Comparison of ENCODE assay signal across 21 cellular contexts in the genomic region with DNA sequence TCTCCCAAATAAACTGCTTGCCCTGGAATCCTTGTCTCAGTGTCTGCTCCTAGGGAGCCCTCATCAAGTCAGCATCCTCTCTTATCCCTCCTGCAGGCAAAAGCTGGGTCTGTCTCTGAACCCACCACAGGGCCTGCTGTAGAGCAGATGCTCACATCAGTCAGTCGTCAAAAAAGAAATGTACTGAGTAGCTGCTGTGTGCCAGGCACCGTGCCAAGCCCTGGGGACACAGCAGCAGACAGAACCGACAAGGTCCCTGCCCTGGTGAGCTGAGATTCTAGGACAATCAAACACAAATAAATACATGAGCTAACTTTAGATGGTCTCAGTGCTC.
DNase-seq lines count a peak whose midpoint lies in the region; ATAC-seq and TF ChIP-seq lines count a peak whose summit lies in the region.
"Had no signal": no experiment of that assay in that cellular context is flagged by ENCODE, and none has a peak within 500 bp of the region (broad histone marks: within the 10 kb centered on the region; RNA-seq: fewer than 3 reads in every experiment).

No MANE protein-coding gene starts in this region.

- ATAC-seq in GM18873 (IDR thresholded peaks at IDR 0.05; ENCODE audit: low FRiP score, unreplicated experiment) (no peak), GM18858 (IDR thresholded peaks at IDR 0.05; ENCODE audit: unreplicated experiment) (no peak)
- ATAC-seq: stimulated activated naive CD8-positive, alpha-beta T cell treated with anti-CD3 and anti-CD28 coated beads, Interleukin-15, Interleukin-2, amounts not matched to agents 100 U/mL and 50 U/mL, for 24 hours had no signal

- TF ChIP-seq POLR2A in spleen (IDR thresholded peaks at IDR 0.05): no peak

- intact Hi-C loops in spleen (cut with DNase I; ENCODE audit: low total_unique reads): no loop called here

- H3K36me3 Mint-ChIP-seq in brain: no peaks in the 10 kb centered on the region
- H3K36me3 Mint-ChIP-seq: natural killer cell treated with Interleukin-12 subunit alpha and Interleukin-12 subunit beta and Interleukin-15 and Interleukin-18, amount 100 ng/mL, for 72 hours had no signal

- H3K27ac ChIP-seq in spleen: no peak overlapping the region
- H3K27ac ChIP-seq: BLaER1 had no signal

- no peak overlapping the region for H3K4me3 ChIP-seq in spleen
- H3K4me3 ChIP-seq: BLaER1, HAP-1, MG63 had no signal

- H3K4me1 ChIP-seq in spleen: no peaks in the 10 kb centered on the region
- H3K4me1 ChIP-seq: HAP-1 had no signal

- H3K27ac Mint-ChIP-seq in brain: peak overlapping the region in 4 of 5 experiments; percentile 17 to 63 (median 40)
- H3K27ac Mint-ChIP-seq: natural killer cell treated with Interleukin-12 subunit alpha and Interleukin-12 subunit beta and Interleukin-15 and Interleukin-18, amount 100 ng/mL, for 72 hours had no signal

- peaks cover 0 to 13% (median 7%) of the 10 kb centered on the region in 5 experiments for H3K9me3 Mint-ChIP-seq in brain
- H3K9me3 Mint-ChIP-seq: central memory CD8-positive, alpha-beta T cell; natural killer cell treated with Interleukin-12 subunit alpha and Interleukin-12 subunit beta and Interleukin-15 and Interleukin-18, amount 100 ng/mL, for 72 hours had no signal

- H3K9me3 ChIP-seq in spleen: peaks cover 0 to 7% (median 0%) of the 10 kb centered on the region in 8 donors
- H3K9me3 ChIP-seq: BLaER1, HAP-1, MG63 had no signal

- peaks cover 9% of the 10 kb centered on the region for H3K27me3 Mint-ChIP-seq in brain

- no peaks in the 10 kb centered on the region for H3K36me3 ChIP-seq in spleen
- H3K36me3 ChIP-seq: BLaER1, HAP-1, MG63 had no signal

- peaks cover 22% of the 10 kb centered on the region for H3K4me1 Mint-ChIP-seq in brain
- H3K4me1 Mint-ChIP-seq: central memory CD8-positive, alpha-beta T cell had no signal

- DNase-seq in NCI-H2029 (lab: John Stamatoyannopoulos, UW): peak; percentile 24
- DNase-seq in NCI-H2029 treated with DMSO at 0.1 percent for 48 hours (lab: John Stamatoyannopoulos, UW): no peak
- peak; percentile 78 for DNase-seq in NCI-H2171 treated with DMSO at 0.1 percent for 48 hours (lab: John Stamatoyannopoulos, UW)
- DNase-seq in spleen: peak; percentile 29
- DNase-seq in activated CD4-positive, alpha-beta T cell treated with anti-CD3 and anti-CD28 coated beads for 4 hours: no peak
- DNase-seq: activated gamma-delta T cell treated with Interleukin-2 at 50 U/mL for 16 hours; amniotic stem cell; GF-D8; mesenchymal stem cell; MG63; NCI-H526 treated with DMSO at 0.1 percent for 48 hours; stimulated activated CD4-positive, alpha-beta T cell treated with anti-CD3 and anti-CD28 coated beads, Interleukin-2, amount 100 ng/mL, for 24 hours; stimulated activated naive CD8-positive, alpha-beta T cell treated with anti-CD3 and anti-CD28 coated beads, Interleukin-15, Interleukin-2, amounts not matched to agents 100 U/mL and 50 U/mL, for 24 hours; SW 1271 had no signal

- peaks cover 0 to 22% (median 0%) of the 10 kb centered on the region in 7 donors for H3K27me3 ChIP-seq in spleen (replicated peaks in 1 of 7)
- H3K27me3 ChIP-seq: BLaER1, MG63 had no signal

- 63 to 84% (median 75%) methylated on average over 3 of the region's 3 CpGs for WGBS in spleen, 5 donors

- no peak for TF ChIP-seq CTCF in brain (conservative IDR thresholded peaks at IDR 0.05)
- no peak for TF ChIP-seq CTCF in spleen (IDR thresholded peaks at IDR 0.05 in 8 of 11, conservative IDR thresholded peaks at IDR 0.05 in 3 of 11)

- no peak overlapping the region for H3K4me3 Mint-ChIP-seq in brain
- H3K4me3 Mint-ChIP-seq: central memory CD8-positive, alpha-beta T cell; natural killer cell treated with Interleukin-12 subunit alpha and Interleukin-12 subunit beta and Interleukin-15 and Interleukin-18, amount 100 ng/mL, for 72 hours had no signal

Comparison
In these comparisons a context has a peak if more than half of its experiments do, and no peak if none do; other contexts are left out.
1. DNase-seq: peak in NCI-H2029 (single experiment), NCI-H2171 treated with DMSO at 0.1 percent for 48 hours (single experiment) and spleen (single experiment); none in NCI-H2029 treated with DMSO at 0.1 percent for 48 hours (single experiment) and activated CD4-positive, alpha-beta T cell treated with anti-CD3 and anti-CD28 coated beads for 4 hours (0 of 2).